ENCODE assay signal across 22 cellular contexts in the genomic region with DNA sequence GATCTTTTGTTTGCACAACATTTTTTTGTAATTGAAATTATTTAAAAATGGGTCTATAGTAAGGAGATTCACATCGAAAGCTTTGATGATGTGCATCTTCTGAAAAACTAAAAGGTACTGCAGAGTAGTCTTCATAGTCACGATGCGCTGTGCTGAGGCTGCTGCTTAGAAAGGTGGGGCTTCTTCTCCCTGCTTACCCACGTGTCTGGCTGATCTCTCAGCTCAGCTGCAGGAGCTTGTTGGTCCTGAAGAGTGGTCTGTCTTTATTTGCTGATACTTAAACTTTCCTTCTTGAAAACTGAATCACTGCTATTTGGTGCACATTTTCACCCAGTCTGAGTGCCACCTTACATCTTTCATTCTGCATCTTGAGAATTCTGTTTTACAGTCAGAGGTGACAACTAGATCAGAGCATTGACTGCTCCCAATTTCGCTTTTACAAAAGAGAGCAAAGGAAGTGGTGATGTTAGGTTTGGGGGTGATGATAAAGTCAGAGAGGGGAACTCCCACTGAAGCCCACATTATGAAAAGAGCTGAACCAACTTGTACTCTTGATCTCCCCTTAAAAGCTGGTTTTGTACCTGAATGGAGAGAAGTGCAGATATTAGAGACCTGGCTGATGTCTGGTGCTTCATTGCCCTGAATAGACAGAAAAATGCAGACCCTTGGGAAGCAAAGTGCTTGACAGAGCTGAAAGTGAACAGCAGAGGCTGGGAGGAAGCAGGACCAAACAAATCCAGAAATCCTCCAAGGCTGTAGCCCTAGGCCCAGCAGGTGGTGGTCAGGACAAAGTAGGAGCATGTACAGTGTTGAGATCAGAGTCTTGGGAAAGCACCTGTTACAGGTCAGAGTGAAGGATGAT.
A peak's percentile ranks its signal among the peaks of the same experiment; 100 is the strongest.
DNase-seq lines count a peak whose midpoint lies in the region; ATAC-seq and TF ChIP-seq lines count a peak whose summit lies in the region.
"Had no signal": no experiment of that assay in that cellular context is flagged by ENCODE, and none has a peak within 500 bp of the region (broad histone marks: within the 10 kb centered on the region; RNA-seq: fewer than 3 reads in every experiment).

No MANE protein-coding gene starts in this region.

- no peaks in the 10 kb centered on the region for H3K27me3 Mint-ChIP-seq in activated naive CD8-positive, alpha-beta T cell treated with anti-CD3 and anti-CD28 coated beads, Interleukin-2, amount 10 ng/mL, durations not matched to agents 7 days and 5 days
- no peaks in the 10 kb centered on the region for H3K27me3 Mint-ChIP-seq in activated naive CD8-positive, alpha-beta T cell treated with anti-CD3 and anti-CD28 coated beads, Interleukin-2, amount 50 U/mL, for 24 hours
- H3K27me3 Mint-ChIP-seq in activated T-helper 2 cell treated with anti-CD3 and anti-CD28 coated beads, Interferon-gamma antibody, Interleukin-2, Interleukin-4, amounts not matched to agents 10 μg/mL and 5 μg/mL and 100 μg/mL, durations not matched to agents 14 hours and 24 hours and 36 hours (ENCODE audit: low read depth), result no peaks in the 10 kb centered on the region
- H3K27me3 Mint-ChIP-seq: activated CD4-positive, alpha-beta T cell treated with anti-CD3 and anti-CD28 coated beads, Interleukin-2, amount 10 ng/mL, durations not matched to agents 7 days and 5 days; B cell; central memory CD8-positive, alpha-beta T cell; memory B cell had no signal

- H3K27me3 ChIP-seq in heart right ventricle, result no peaks in the 10 kb centered on the region

- no peak overlapping the region for H3K27ac ChIP-seq in heart right ventricle
- H3K27ac ChIP-seq: VCaP had no signal

- no peaks in the 10 kb centered on the region for H3K36me3 Mint-ChIP-seq in activated naive CD8-positive, alpha-beta T cell treated with anti-CD3 and anti-CD28 coated beads, Interleukin-2, amount 10 ng/mL, durations not matched to agents 7 days and 5 days
- no peaks in the 10 kb centered on the region for H3K36me3 Mint-ChIP-seq in activated naive CD8-positive, alpha-beta T cell treated with anti-CD3 and anti-CD28 coated beads, Interleukin-2, amount 50 U/mL, for 24 hours (ENCODE audit: low read depth)
- no peaks in the 10 kb centered on the region for H3K36me3 Mint-ChIP-seq in activated T-helper 2 cell treated with anti-CD3 and anti-CD28 coated beads, Interferon-gamma antibody, Interleukin-2, Interleukin-4, amounts not matched to agents 10 μg/mL and 5 μg/mL and 100 μg/mL, durations not matched to agents 14 hours and 24 hours and 36 hours (ENCODE audit: low read depth)
- H3K36me3 Mint-ChIP-seq: CD8-positive, alpha-beta memory T cell; memory B cell had no signal

- DNase-seq in activated naive CD8-positive, alpha-beta T cell treated with anti-CD3 and anti-CD28 coated beads, Interleukin-2, amount 10 ng/mL, durations not matched to agents 7 days and 5 days, result no peak
- DNase-seq in activated naive CD8-positive, alpha-beta T cell treated with anti-CD3 and anti-CD28 coated beads, Interleukin-2, amount 50 U/mL, for 24 hours, result no peak
- DNase-seq in activated T-helper 2 cell treated with anti-CD3 and anti-CD28 coated beads, Interferon-gamma antibody, Interleukin-2, Interleukin-4, amounts not matched to agents 10 μg/mL and 5 μg/mL and 100 μg/mL, durations not matched to agents 14 hours and 24 hours and 36 hours (ENCODE audit: low spot score), result no peak
- DNase-seq in activated CD4-positive, alpha-beta T cell treated with anti-CD3 and anti-CD28 coated beads, Interleukin-2, amount 50 U/mL, for 4 hours, result no peak
- DNase-seq in NCI-H524 (lab: John Stamatoyannopoulos, UW) (no peak), heart right ventricle (no peak)
- DNase-seq: activated CD4-positive, alpha-beta T cell treated with anti-CD3 and anti-CD28 coated beads, Interleukin-2, amount 10 ng/mL, durations not matched to agents 7 days and 5 days; activated CD8-positive, alpha-beta memory T cell treated with anti-CD3 and anti-CD28 coated beads, Interleukin-2, amount 50 U/mL, for 48 hours; CD8-positive, alpha-beta memory T cell; kidney glomerular epithelial cell; NCI-H82; occipital lobe; OCI-M1; substantia nigra had no signal

- intact Hi-C loops in activated T-helper 2 cell treated with anti-CD3 and anti-CD28 coated beads, Interferon-gamma antibody, Interleukin-2, Interleukin-4, amounts not matched to agents 10 μg/mL and 5 μg/mL and 100 μg/mL, durations not matched to agents 14 hours and 24 hours and 36 hours (cut with micrococcal nuclease), result no loop called here
- intact Hi-C loops in heart right ventricle (cut with DNase I), result no loop called here

- H3K9me3 Mint-ChIP-seq in activated naive CD8-positive, alpha-beta T cell treated with anti-CD3 and anti-CD28 coated beads, Interleukin-2, amount 10 ng/mL, durations not matched to agents 7 days and 5 days, result peaks cover 3% of the 10 kb centered on the region
- peaks cover 8% of the 10 kb centered on the region for H3K9me3 Mint-ChIP-seq in activated naive CD8-positive, alpha-beta T cell treated with anti-CD3 and anti-CD28 coated beads, Interleukin-2, amount 50 U/mL, for 24 hours
- peaks cover 11% of the 10 kb centered on the region for H3K9me3 Mint-ChIP-seq in activated T-helper 2 cell treated with anti-CD3 and anti-CD28 coated beads, Interferon-gamma antibody, Interleukin-2, Interleukin-4, amounts not matched to agents 10 μg/mL and 5 μg/mL and 100 μg/mL, durations not matched to agents 14 hours and 24 hours and 36 hours
- H3K9me3 Mint-ChIP-seq: activated CD4-positive, alpha-beta T cell treated with anti-CD3 and anti-CD28 coated beads, Interleukin-2, amount 10 ng/mL, durations not matched to agents 7 days and 5 days had no signal

- WGBS in heart right ventricle, 2 donors, result 79% methylated on average over 5 of the region's 5 CpGs

- peak overlapping the region; percentile 72 for H3K27ac Mint-ChIP-seq in activated naive CD8-positive, alpha-beta T cell treated with anti-CD3 and anti-CD28 coated beads, Interleukin-2, amount 10 ng/mL, durations not matched to agents 7 days and 5 days
- no peak overlapping the region for H3K27ac Mint-ChIP-seq in activated naive CD8-positive, alpha-beta T cell treated with anti-CD3 and anti-CD28 coated beads, Interleukin-2, amount 50 U/mL, for 24 hours
- peak overlapping the region; percentile 32 for H3K27ac Mint-ChIP-seq in activated T-helper 2 cell treated with anti-CD3 and anti-CD28 coated beads, Interferon-gamma antibody, Interleukin-2, Interleukin-4, amounts not matched to agents 10 μg/mL and 5 μg/mL and 100 μg/mL, durations not matched to agents 14 hours and 24 hours and 36 hours
- H3K27ac Mint-ChIP-seq: activated CD4-positive, alpha-beta T cell treated with anti-CD3 and anti-CD28 coated beads, Interleukin-2, amount 10 ng/mL, durations not matched to agents 7 days and 5 days; B cell; memory B cell had no signal

- no peak overlapping the region for H3K4me3 ChIP-seq in heart right ventricle
- H3K4me3 ChIP-seq: HAP-1 had no signal

- TF ChIP-seq CTCF in heart right ventricle (IDR thresholded peaks at IDR 0.05), result no peak

- ATAC-seq in activated naive CD8-positive, alpha-beta T cell treated with anti-CD3 and anti-CD28 coated beads, Interleukin-2, amount 10 ng/mL, durations not matched to agents 7 days and 5 days (ENCODE audit: low read depth), result peak; percentile 79
- ATAC-seq in activated naive CD8-positive, alpha-beta T cell treated with anti-CD3 and anti-CD28 coated beads, Interleukin-2, amount 50 U/mL, for 24 hours, result no peak
- peak; percentile 37 for ATAC-seq in GM21529 (IDR thresholded peaks at IDR 0.05; ENCODE audit: unreplicated experiment)
- no peak for ATAC-seq in heart right ventricle
- no peak for ATAC-seq in HG03139 (IDR thresholded peaks at IDR 0.05; ENCODE audit: unreplicated experiment)
- ATAC-seq: SK-N-SH treated with all-trans-retinoic acid at 6 μM for 48 hours had no signal

- H3K4me3 Mint-ChIP-seq in activated naive CD8-positive, alpha-beta T cell treated with anti-CD3 and anti-CD28 coated beads, Interleukin-2, amount 10 ng/mL, durations not matched to agents 7 days and 5 days, result peak overlapping the region; percentile 39
- H3K4me3 Mint-ChIP-seq in activated naive CD8-positive, alpha-beta T cell treated with anti-CD3 and anti-CD28 coated beads, Interleukin-2, amount 50 U/mL, for 24 hours, result no peak overlapping the region
- H3K4me3 Mint-ChIP-seq in activated T-helper 2 cell treated with anti-CD3 and anti-CD28 coated beads, Interferon-gamma antibody, Interleukin-2, Interleukin-4, amounts not matched to agents 10 μg/mL and 5 μg/mL and 100 μg/mL, durations not matched to agents 14 hours and 24 hours and 36 hours (ENCODE audit: low read depth), result no peak overlapping the region
- H3K4me3 Mint-ChIP-seq: activated CD4-positive, alpha-beta T cell treated with anti-CD3 and anti-CD28 coated beads, Interleukin-2, amount 10 ng/mL, durations not matched to agents 7 days and 5 days; B cell; CD8-positive, alpha-beta memory T cell; central memory CD8-positive, alpha-beta T cell; memory B cell had no signal

- no peaks in the 10 kb centered on the region for H3K4me1 ChIP-seq in heart right ventricle
- H3K4me1 ChIP-seq: HAP-1 had no signal

- POLR2A ChIA-PET in activated naive CD8-positive, alpha-beta T cell treated with anti-CD3 and anti-CD28 coated beads, Interleukin-2, amount 10 ng/mL, durations not matched to agents 7 days and 5 days (lab: Charles Lee), result no interaction called here

- H3K4me1 Mint-ChIP-seq in activated naive CD8-positive, alpha-beta T cell treated with anti-CD3 and anti-CD28 coated beads, Interleukin-2, amount 10 ng/mL, durations not matched to agents 7 days and 5 days, result peaks cover 18% of the 10 kb centered on the region
- H3K4me1 Mint-ChIP-seq in activated naive CD8-positive, alpha-beta T cell treated with anti-CD3 and anti-CD28 coated beads, Interleukin-2, amount 50 U/mL, for 24 hours, result no peaks in the 10 kb centered on the region
- H3K4me1 Mint-ChIP-seq in activated T-helper 2 cell treated with anti-CD3 and anti-CD28 coated beads, Interferon-gamma antibody, Interleukin-2, Interleukin-4, amounts not matched to agents 10 μg/mL and 5 μg/mL and 100 μg/mL, durations not matched to agents 14 hours and 24 hours and 36 hours (ENCODE audit: low read depth), result peaks cover 16% of the 10 kb centered on the region
- H3K4me1 Mint-ChIP-seq: B cell; CD8-positive, alpha-beta memory T cell; central memory CD8-positive, alpha-beta T cell; memory B cell had no signal

- H3K36me3 ChIP-seq in heart right ventricle, result no peaks in the 10 kb centered on the region
- H3K36me3 ChIP-seq: HAP-1 had no signal

- no peaks in the 10 kb centered on the region for H3K9me3 ChIP-seq in heart right ventricle
- H3K9me3 ChIP-seq: HAP-1 had no signal

Comparison
In these comparisons a context has a peak if more than half of its experiments do, and no peak if none do; other contexts are left out.
1. ATAC-seq: peak in activated naive CD8-positive, alpha-beta T cell treated with anti-CD3 and anti-CD28 coated beads, Interleukin-2, amount 10 ng/mL, durations not matched to agents 7 days and 5 days (single experiment) and GM21529 (single experiment); none in activated naive CD8-positive, alpha-beta T cell treated with anti-CD3 and anti-CD28 coated beads, Interleukin-2, amount 50 U/mL, for 24 hours (single experiment), heart right ventricle (0 of 8) and HG03139 (single experiment).